1 cellular context compared by ENCODE assay signal in the genomic region with DNA sequence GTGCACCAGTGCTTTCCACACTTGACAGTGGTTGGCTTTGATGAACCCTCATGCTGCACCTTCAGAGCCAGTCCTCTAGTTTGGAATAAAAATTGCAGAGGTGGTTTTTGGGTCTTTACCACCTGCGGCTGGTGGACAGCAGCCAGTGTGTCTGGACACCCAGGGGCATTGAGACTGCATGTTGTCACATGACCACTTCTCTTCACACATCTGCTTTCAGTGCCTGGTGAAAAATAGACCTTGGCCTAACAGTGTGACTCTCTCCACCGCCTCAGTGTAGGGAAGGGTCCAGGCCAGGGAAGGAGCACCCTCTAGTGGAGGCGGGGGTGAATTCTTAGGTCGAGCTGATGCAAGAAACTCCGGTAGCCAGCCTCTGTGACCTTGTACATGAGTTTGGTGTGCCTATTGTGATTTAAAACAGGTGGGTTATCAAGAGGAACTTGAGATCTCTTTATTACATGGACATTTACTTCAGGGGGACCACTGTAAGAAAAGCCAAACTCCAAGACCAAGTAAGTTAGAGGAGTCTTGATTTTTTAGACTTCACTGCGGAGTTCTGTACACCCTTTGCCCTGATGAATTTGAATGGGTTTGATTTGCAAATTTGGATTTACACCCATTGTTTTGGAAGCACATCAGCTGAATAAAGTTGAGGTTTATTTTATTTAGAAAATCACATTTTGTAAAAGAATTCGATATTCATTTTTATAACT.
A peak's percentile ranks its signal among the peaks of the same experiment; 100 is the strongest.
TF ChIP-seq lines count a peak whose summit lies in the region.

No MANE protein-coding gene starts in this region.

TF ChIP-seq in GM12878, 131 proteins besides CTCF, POLR2A, EP300 and RAD21:
- TF ChIP-seq E2F8 (IDR thresholded peaks at IDR 0.05; ENCODE audit: low read depth, partially characterized antibody) (no peak), KDM1A (IDR thresholded peaks at IDR 0.05; ENCODE audit: borderline replicate concordance) (no peak), USF2 (IDR thresholded peaks at IDR 0.05; ENCODE audit: borderline replicate concordance, low read depth, low read length) (no peak), TAF1 (IDR thresholded peaks at IDR 0.05; ENCODE audit: borderline replicate concordance, low read depth, low read length) (no peak), YY1 (IDR thresholded peaks at IDR 0.05; ENCODE audit: low read depth, low read length) (peak; percentile 57; the same call in 1 of the 2 replicates), SMAD5 (IDR thresholded peaks at IDR 0.05; ENCODE audit: low read depth) (no peak), SMC3 (IDR thresholded peaks at IDR 0.05; ENCODE audit: borderline replicate concordance, low read length) (peak; percentile 68), RUNX3 (IDR thresholded peaks at IDR 0.05; ENCODE audit: low read length) (0 out of 2 replicates have a peak, but pooled peaks have one; percentile 9)
- TF ChIP-seq, protein P1, sequence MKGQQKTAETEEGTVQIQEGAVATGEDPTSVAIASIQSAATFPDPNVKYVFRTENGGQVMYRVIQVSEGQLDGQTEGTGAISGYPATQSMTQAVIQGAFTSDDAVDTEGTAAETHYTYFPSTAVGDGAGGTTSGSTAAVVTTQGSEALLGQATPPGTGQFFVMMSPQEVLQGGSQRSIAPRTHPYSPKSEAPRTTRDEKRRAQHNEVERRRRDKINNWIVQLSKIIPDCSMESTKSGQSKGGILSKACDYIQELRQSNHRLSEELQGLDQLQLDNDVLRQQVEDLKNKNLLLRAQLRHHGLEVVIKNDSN (IDR thresholded peaks at IDR 0.05; ENCODE audit: borderline replicate concordance, extremely low read length, insufficient read depth, low read depth, low read length), result peak; percentile 14
- TF ChIP-seq, protein P2, sequence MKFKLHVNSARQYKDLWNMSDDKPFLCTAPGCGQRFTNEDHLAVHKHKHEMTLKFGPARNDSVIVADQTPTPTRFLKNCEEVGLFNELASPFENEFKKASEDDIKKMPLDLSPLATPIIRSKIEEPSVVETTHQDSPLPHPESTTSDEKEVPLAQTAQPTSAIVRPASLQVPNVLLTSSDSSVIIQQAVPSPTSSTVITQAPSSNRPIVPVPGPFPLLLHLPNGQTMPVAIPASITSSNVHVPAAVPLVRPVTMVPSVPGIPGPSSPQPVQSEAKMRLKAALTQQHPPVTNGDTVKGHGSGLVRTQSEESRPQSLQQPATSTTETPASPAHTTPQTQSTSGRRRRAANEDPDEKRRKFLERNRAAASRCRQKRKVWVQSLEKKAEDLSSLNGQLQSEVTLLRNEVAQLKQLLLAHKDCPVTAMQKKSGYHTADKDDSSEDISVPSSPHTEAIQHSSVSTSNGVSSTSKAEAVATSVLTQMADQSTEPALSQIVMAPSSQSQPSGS (IDR thresholded peaks at IDR 0.05; ENCODE audit: low read length), result no peak
